Comparison of ENCODE assay signal across 8 cellular contexts in genomic region chr12:14769462-14769836, GRCh38. TPM values are rescaled to one million over a fixed set of nuclear protein-coding genes. Genes with fewer than 3 reads are reported as not detected.
DNase-seq lines count a peak whose midpoint lies in the region; ATAC-seq, FAIRE-seq and TF ChIP-seq lines count a peak whose summit lies in the region.

No MANE protein-coding gene starts in this region.

- H3K4me3 ChIP-seq in A673 (ENCODE audit: low read depth, low read length, poor library complexity, severe bottlenecking) = peak overlapping the region; percentile 57
- H3K4me3 ChIP-seq in GM12878 = peak overlapping the region; percentile 83
- peak overlapping the region; percentile 86 for H3K4me3 ChIP-seq in suprapubic skin

- TF ChIP-seq CTCF in A673 (conservative IDR thresholded peaks at IDR 0.05; ENCODE audit: low read depth, low read length) (no peak), GM13976 (IDR thresholded peaks at IDR 0.05; ENCODE audit: borderline replicate concordance, control extremely low read depth, extremely low read depth, insufficient read depth, missing control alignments) (no peak), GM12878 (IDR thresholded peaks at IDR 0.05 in 2 of 3, conservative IDR thresholded peaks at IDR 0.05 in 1 of 3; ENCODE audit: control insufficient read depth in 2 of 3, extremely low read depth in 1 of 3, insufficient read depth in 1 of 3, low read depth in 3 of 3, low read length in 3 of 3) (peak in 2 of 3 experiments; percentile 39 to 40; a peak in 3 of 6 replicates), suprapubic skin (IDR thresholded peaks at IDR 0.05) (no peak)

- SMC1A ChIA-PET in GM12878 (lab: Charles Lee; ENCODE audit: uncharacterized antibody, unreplicated experiment) = interaction anchor here (0.6 to 3.6 kb wide), 15 partner anchors 10 to 806 kb away, joined by 3 to 52 read pairs (median 3); partner anchors contain the start of genes ATF7IP, C12orf60 and WBP11

- intact Hi-C loops in A673 (cut with micrococcal nuclease; ENCODE audit: unreplicated experiment) = no loop called here
- intact Hi-C loops in GM12878 (cut with micrococcal nuclease; ENCODE audit: unreplicated experiment) = loop anchor here (5.0 kb wide), 1 partner anchor 147 kb away; no protein-coding TSS in a partner anchor

- RAD21 ChIA-PET in GM12878 (lab: Charles Lee; ENCODE audit: unreplicated experiment) = interaction anchor here (0.5 to 9.5 kb wide), 10 partner anchors 11 to 759 kb away, joined by 3 to 89 read pairs (median 4); partner anchors contain the start of genes ARHGDIB, C12orf60 and WBP11

- DNase-seq in A673 (ENCODE audit: low spot score) = no peak
- DNase-seq in GM13976 (ENCODE audit: low spot score) = peak; percentile 27
- DNase-seq in GM12878 (ENCODE audit: low read depth, low spot score) = no peak
- DNase-seq in left kidney (ENCODE audit: low read depth, low spot score) = peak; percentile 87
- DNase-seq in suprapubic skin (ENCODE audit: low spot score in 2 of 2) = peak in 1 of 2 donors; percentile 68
- no peak for DNase-seq in NCI-H2171 treated with DMSO at 0.1 percent for 48 hours (lab: John Stamatoyannopoulos, UW)
- DNase-seq in stimulated activated CD4-positive, alpha-beta T cell treated with anti-CD3 and anti-CD28 coated beads, Interleukin-4, amount 100 ng/mL, for 24 hours = no peak

- H3K79me2 ChIP-seq in GM12878 (ENCODE audit: control insufficient read depth, insufficient read depth, low read length) = peaks cover 57% of the 10 kb centered on the region

- peak; percentile 11 for ATAC-seq in GM12878

- H3K27me3 ChIP-seq in A673 (replicated peaks; ENCODE audit: insufficient read depth, low read depth, low read length, poor library complexity) (no peaks in the 10 kb centered on the region), GM12878 (replicated peaks in 1 of 2; ENCODE audit: control insufficient read depth in 2 of 2, insufficient read depth in 2 of 2, low read length in 1 of 2) (no peaks in the 10 kb centered on the region), suprapubic skin (no peaks in the 10 kb centered on the region)

- CTCF ChIA-PET in A673 (lab: Charles Lee) (interaction anchor here (0.6 to 0.9 kb wide), 4 partner anchors 35 to 352 kb away, joined by 3 to 7 read pairs (median 4); no protein-coding TSS in a partner anchor), GM12878 (lab: Yijun Ruan, JAX) (interaction anchor here (0.7 to 3.6 kb wide), 11 partner anchors 14 to 531 kb away, joined by 3 to 38 read pairs (median 5); partner anchors contain the start of genes C12orf60 and WBP11)

- H3K4me1 ChIP-seq in A673 (ENCODE audit: insufficient read depth, low read length, poor library complexity, severe bottlenecking) (peaks cover 16% of the 10 kb centered on the region), GM12878 (ENCODE audit: control insufficient read depth, insufficient read depth, low read length) (no peaks in the 10 kb centered on the region; the same call in 1 of the 2 replicates), suprapubic skin (peaks cover 37% of the 10 kb centered on the region)

- TF ChIP-seq EP300 in GM12878 (IDR thresholded peaks at IDR 0.05; ENCODE audit: borderline replicate concordance in 1 of 2, control insufficient read depth in 1 of 2, low read depth in 2 of 2, low read length in 2 of 2) (no peak), suprapubic skin (IDR thresholded peaks at IDR 0.05) (no peak)

- POLR2A ChIA-PET in A673 (lab: Charles Lee; ENCODE audit: low non-redundant PET) = interaction anchor here (0.6 kb wide), 1 partner anchor 619 kb away, joined by 5 read pairs; no protein-coding TSS in a partner anchor
- POLR2A ChIA-PET in GM12878 (lab: Charles Lee) = interaction anchor here (0.6 to 3.3 kb wide), 7 partner anchors 34 to 404 kb away, joined by 3 to 41 read pairs (median 4); partner anchors contain the start of genes C12orf60 and WBP11

- TF ChIP-seq RAD21 in GM12878 (IDR thresholded peaks at IDR 0.05; ENCODE audit: insufficient read depth, low read depth, low read length) = no peak

- BruUV-seq in A673 (replicated peaks; lab: Mats Ljungman, UMichigan) (no TSS peak), GM12878 (replicated peaks; lab: Mats Ljungman, UMichigan) (TSS peak; percentile 79)

- no peaks in the 10 kb centered on the region for H4K20me1 ChIP-seq in GM12878 (ENCODE audit: control insufficient read depth, insufficient read depth)

- in situ Hi-C loops in GM13976 (cut with MboI; ENCODE audit: low sequenced_read_pairs, unreplicated experiment) (no loop called here), GM12878 (cut with MboI) (loop anchor here (25.0 kb wide), 1 partner anchor 1868 kb away; no protein-coding TSS in a partner anchor)

- WGBS in GM12878 (ENCODE audit: insufficient coverage, insufficient replicate concordance, low lambda C conversion rate, missing lambda C conversion rate) = 2% methylated on average over 19 of the region's 19 CpGs
- WGBS in suprapubic skin = 4% methylated on average over 19 of the region's 19 CpGs

- H3K9me3 ChIP-seq in A673 (ENCODE audit: low read depth, low read length, poor library complexity, severe bottlenecking) (no peaks in the 10 kb centered on the region), KOPT-K1 (ENCODE audit: insufficient read depth, low read length, poor library complexity, severe bottlenecking) (peaks cover 5% of the 10 kb centered on the region), GM12878 (replicated peaks; ENCODE audit: control insufficient read depth, insufficient read depth, low read length) (peaks cover 16% of the 10 kb centered on the region; the same call in 2 of the 3 replicates), suprapubic skin (no peaks in the 10 kb centered on the region)

- H3K27ac ChIP-seq in A673 (ENCODE audit: low read depth, low read length, poor library complexity, severe bottlenecking) (peak overlapping the region; percentile 82), KOPT-K1 (ENCODE audit: low read depth, low read length, poor library complexity, severe bottlenecking) (peak overlapping the region; percentile 93), GM12878 (ENCODE audit: control insufficient read depth, insufficient read depth) (peak overlapping the region; percentile 99), suprapubic skin (peak overlapping the region; percentile 97)

- no peak for FAIRE-seq in GM12878 (lab: Jason Lieb, UNC)

- no peaks in the 10 kb centered on the region for H3K36me3 ChIP-seq in A673 (ENCODE audit: insufficient read depth, low read length, poor library complexity, severe bottlenecking)
- H3K36me3 ChIP-seq in KOPT-K1 (ENCODE audit: insufficient read depth, low read length) = peaks cover 23% of the 10 kb centered on the region
- peaks cover 0 to 9% of the 10 kb centered on the region in 2 experiments; a peak in 2 of 4 replicates for H3K36me3 ChIP-seq in GM12878 (ENCODE audit: control insufficient read depth in 2 of 2, insufficient read depth in 2 of 2, low read length in 1 of 2)
- H3K36me3 ChIP-seq in suprapubic skin = no peaks in the 10 kb centered on the region

- H2AFZ ChIP-seq in GM12878 (ENCODE audit: control insufficient read depth, low read depth, low read length) = peak overlapping the region; percentile 15

- H3K4me2 ChIP-seq in GM12878 (ENCODE audit: control insufficient read depth, insufficient read depth) = peak overlapping the region; percentile 73

- TF ChIP-seq POLR2A in GM12878 (IDR thresholded peaks at IDR 0.05; ENCODE audit: low read depth, low read length) (no peak), suprapubic skin (IDR thresholded peaks at IDR 0.05) (no peak)

- H3K9ac ChIP-seq in GM12878 (ENCODE audit: control insufficient read depth, insufficient read depth, low read length) = peak overlapping the region; percentile 99

RNA-seq across cellular contexts. Expression of gene WBP11, which starts 33.8 kb away (rescaled TPM):
- total RNA-seq in A673 (2021) (144 and 150 TPM in 2 replicates), GM12878 (2014; rRNA removed) (10.0 and 11.5 TPM in 2 replicates), GM12878 (2014; rRNA removed; fragmentation: Illumina TruSeq; extraction: Trizol) (34.3 and 39.4 TPM in 2 replicates), GM12878 (2021) (76.5 and 77.6 TPM in 2 replicates), suprapubic skin (10 to 100 TPM; 16.7 to 24.4 (median 19.7) TPM)
- total RNA-seq in GM12878 (2013; cell fraction: nucleolus; rRNA removed) = 42.4 and 49.4 TPM in 2 replicates
- polyA plus RNA-seq in GM12878 (2011; ENCODE audit: low read depth) = 24.9 TPM
- polyA plus RNA-seq in GM12878 (2011; rRNA removed) (10.6 and 15.9 TPM in 2 replicates), GM12878 (2014; fragmentation: Illumina TruSeq; extraction: Trizol) (60.3 and 80.9 TPM in 2 replicates), GM12878 (2014; fragmentation: Nextera tagmentation; extraction: Ambion mirVana) (10 to 100 TPM; 17.5 to 18.9 TPM), GM12878 (2014; rRNA removed) (13.4 and 18.0 TPM in 2 replicates), GM12878 (2016; fragmentation: Nextera tagmentation; extraction: Ambion mirVana) (100 to 1,000 TPM; 102 to 107 TPM)
- 8.4 and 13.0 TPM in 2 replicates for polyA plus RNA-seq in GM12878 (2011; cell fraction: cytosol; rRNA removed)
- 18.8 and 19.3 TPM in 2 replicates for polyA plus RNA-seq in GM12878 (2011; cell fraction: nucleus; rRNA removed)
- 39.9 and 56.2 TPM in 2 replicates for polyA plus RNA-seq in GM12878 (2012)
- polyA minus RNA-seq in GM12878 (2011; rRNA and poly(A)+ RNA removed) = 11.1 and 16.1 TPM in 2 replicates
- polyA minus RNA-seq in GM12878 (2011; cell fraction: cytosol; rRNA and poly(A)+ RNA removed) = 11.9 and 16.8 TPM in 2 replicates
- polyA minus RNA-seq in GM12878 (2011; cell fraction: nucleus; rRNA and poly(A)+ RNA removed) = 25.1 and 40.5 TPM in 2 replicates

RNA-seq across cellular contexts. Expression of gene C12orf60, which starts 34.0 kb away (rescaled TPM):
- total RNA-seq in A673 (2021) (1.9 and 2.2 TPM in 2 replicates), GM12878 (2014; rRNA removed) (2.0 and 2.7 TPM in 2 replicates), GM12878 (2014; rRNA removed; fragmentation: Illumina TruSeq; extraction: Trizol) (2.9 and 3.1 TPM in 2 replicates), GM12878 (2021) (1.8 TPM in 2 replicates), suprapubic skin (under 1 TPM in 2 of 4 donors, not detected in 2; 0.31 to 0.83 TPM)
- 1.9 and 2.7 TPM in 2 replicates for total RNA-seq in GM12878 (2013; cell fraction: nucleolus; rRNA removed)
- 0.51 TPM for polyA plus RNA-seq in GM12878 (2011; ENCODE audit: low read depth)
- polyA plus RNA-seq in GM12878 (2011; rRNA removed) (2.3 and 4.5 TPM in 2 replicates), GM12878 (2014; fragmentation: Illumina TruSeq; extraction: Trizol) (3.1 and 3.5 TPM in 2 replicates), GM12878 (2014; fragmentation: Nextera tagmentation; extraction: Ambion mirVana) (1 to 10 TPM; 5.7 to 7.2 TPM), GM12878 (2014; rRNA removed) (1.9 and 2.6 TPM in 2 replicates), GM12878 (2016; fragmentation: Nextera tagmentation; extraction: Ambion mirVana) (1 to 10 TPM; 3.7 to 4.6 TPM)
- polyA plus RNA-seq in GM12878 (2011; cell fraction: cytosol; rRNA removed) = 0.97 and 0.99 TPM in 2 replicates
- 0.51 and 0.87 TPM in 2 replicates for polyA plus RNA-seq in GM12878 (2011; cell fraction: nucleus; rRNA removed)
- 0.89 and 1.4 TPM in 2 replicates for polyA plus RNA-seq in GM12878 (2012)
- 0.31 and 0.51 TPM in 2 replicates for polyA minus RNA-seq in GM12878 (2011; rRNA and poly(A)+ RNA removed)
- polyA minus RNA-seq in GM12878 (2011; cell fraction: cytosol; rRNA and poly(A)+ RNA removed) = not detected in 2 replicates
- polyA minus RNA-seq in GM12878 (2011; cell fraction: nucleus; rRNA and poly(A)+ RNA removed) = 0.36 and 0.57 TPM in 2 replicates

RNA-seq across cellular contexts. Expression of gene SMCO3, which starts 44.5 kb away (rescaled TPM):
- total RNA-seq in A673 (2021) = not detected in 2 replicates
- total RNA-seq in GM12878 (2013; cell fraction: nucleolus; rRNA removed) = not detected in 2 replicates
- total RNA-seq in GM12878 (2014; rRNA removed) = not detected in 2 replicates
- not detected in 2 replicates for total RNA-seq in GM12878 (2014; rRNA removed; fragmentation: Illumina TruSeq; extraction: Trizol)
- not detected in 2 replicates for total RNA-seq in GM12878 (2021)
- not detected for polyA plus RNA-seq in GM12878 (2011; ENCODE audit: low read depth)
- polyA plus RNA-seq in GM12878 (2011; rRNA removed) = not detected in 2 replicates
- polyA plus RNA-seq in GM12878 (2011; cell fraction: cytosol; rRNA removed) = not detected in 2 replicates
- not detected in 2 replicates for polyA plus RNA-seq in GM12878 (2011; cell fraction: nucleus; rRNA removed)
- polyA plus RNA-seq in GM12878 (2012) = 0.13 TPM in 1 of 2 replicates, not detected in the other
- not detected in 2 replicates for polyA plus RNA-seq in GM12878 (2014; fragmentation: Illumina TruSeq; extraction: Trizol)
- polyA plus RNA-seq in GM12878 (2014; fragmentation: Nextera tagmentation; extraction: Ambion mirVana) = under 1 TPM; 0.10 to 0.11 TPM
- polyA plus RNA-seq in GM12878 (2014; rRNA removed) = not detected in 2 replicates
- under 1 TPM; 0.05 to 0.35 TPM for polyA plus RNA-seq in GM12878 (2016; fragmentation: Nextera tagmentation; extraction: Ambion mirVana)
- polyA minus RNA-seq in GM12878 (2011; rRNA and poly(A)+ RNA removed) = not detected in 2 replicates
- not detected in 2 replicates for polyA minus RNA-seq in GM12878 (2011; cell fraction: cytosol; rRNA and poly(A)+ RNA removed)
- polyA minus RNA-seq in GM12878 (2011; cell fraction: nucleus; rRNA and poly(A)+ RNA removed) = not detected in 2 replicates
- total RNA-seq in suprapubic skin = not detected

Comparison
In these comparisons a context has a peak if more than half of its experiments do, and no peak if none do; other contexts are left out.
1. DNase-seq: peak in GM13976 (single experiment) and left kidney (single experiment); none in A673 (single experiment), GM12878 (single experiment), NCI-H2171 treated with DMSO at 0.1 percent for 48 hours (single experiment) and stimulated activated CD4-positive, alpha-beta T cell treated with anti-CD3 and anti-CD28 coated beads, Interleukin-4, amount 100 ng/mL, for 24 hours (single experiment).
2. CTCF ChIP-seq: peak in GM12878 (2 of 3); none in A673 (single experiment), GM13976 (single experiment) and suprapubic skin (0 of 2).
3. Peak in every context shown above with its lines, with median percentiles within 50 percentile points of each other: H3K27ac ChIP-seq and H3K4me3 ChIP-seq.